Comparison of ENCODE assay signal across 16 cellular contexts in the genomic region with DNA sequence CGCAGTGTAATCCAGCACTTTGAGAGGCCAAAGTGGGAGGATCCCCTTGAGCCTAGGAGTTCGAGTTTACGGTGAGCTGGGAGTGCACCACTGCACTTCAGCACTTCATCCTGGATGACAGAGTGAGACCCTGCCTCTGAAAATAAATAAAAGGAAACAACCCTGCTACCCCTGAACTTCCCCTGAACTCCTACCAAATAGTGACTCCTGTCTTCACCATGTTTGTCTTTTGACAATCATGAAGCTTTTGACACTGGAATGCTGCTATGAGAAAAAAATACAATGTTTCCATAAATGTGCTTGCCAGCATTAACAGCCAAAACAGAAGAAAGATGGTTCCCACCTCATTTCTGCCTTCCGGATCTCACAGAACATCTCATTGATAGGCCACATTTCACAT. TPM values are rescaled to one million over a fixed set of nuclear protein-coding genes. Genes with fewer than 3 reads are reported as not detected.
DNase-seq lines count a peak whose midpoint lies in the region; ATAC-seq and TF ChIP-seq lines count a peak whose summit lies in the region.
"Had no signal": no experiment of that assay in that cellular context is flagged by ENCODE, and none has a peak within 500 bp of the region (broad histone marks: within the 10 kb centered on the region; RNA-seq: fewer than 3 reads in every experiment).

No MANE protein-coding gene starts in this region.

- no peak for TF ChIP-seq EP300 in esophagus muscularis mucosa (IDR thresholded peaks at IDR 0.05)

- TF ChIP-seq POLR2A in esophagus muscularis mucosa (IDR thresholded peaks at IDR 0.05; ENCODE audit: low read depth) = no peak

- WGBS in heart right ventricle, 2 donors = 81 to 87% methylated on average over 4 of the region's 4 CpGs
- WGBS in esophagus muscularis mucosa = 76% methylated on average over 4 of the region's 4 CpGs

- POLR2A ChIA-PET in MCF 10A (lab: Yijun Ruan, JAX) = no interaction called here

- CTCF ChIA-PET in MCF 10A (lab: Yijun Ruan, JAX) = interaction anchor here (0.7 kb wide), 1 partner anchor 43 kb away, joined by 4 read pairs; no protein-coding TSS in a partner anchor

- H3K4me1 ChIP-seq in cardiac muscle cell (ENCODE audit: low read depth) (no peaks in the 10 kb centered on the region), heart right ventricle (no peaks in the 10 kb centered on the region), esophagus muscularis mucosa (peaks cover 0 to 12% (median 0%) of the 10 kb centered on the region in 4 donors), foreskin keratinocyte (no peaks in the 10 kb centered on the region)

- intact Hi-C loops in heart right ventricle (cut with DNase I) = no loop called here
- intact Hi-C loops in esophagus muscularis mucosa (cut with DNase I) = no loop called here
- intact Hi-C loops in MCF 10A (cut with micrococcal nuclease) = no loop called here

- no peaks in the 10 kb centered on the region for H3K36me3 Mint-ChIP-seq in endothelial cell (ENCODE audit: low read depth, unreplicated experiment)
- peaks cover 15% of the 10 kb centered on the region for H3K36me3 Mint-ChIP-seq in nephron progenitor cell (ENCODE audit: low read depth)
- H3K36me3 Mint-ChIP-seq in MCF 10A (ENCODE audit: insufficient read depth, unreplicated experiment) = peaks cover 17% of the 10 kb centered on the region
- H3K36me3 Mint-ChIP-seq: CD14-positive monocyte; CD8-positive, alpha-beta T cell had no signal

- H3K27me3 ChIP-seq in cardiac muscle cell (no peaks in the 10 kb centered on the region), heart right ventricle (no peaks in the 10 kb centered on the region), esophagus muscularis mucosa (no peaks in the 10 kb centered on the region), foreskin keratinocyte (no peaks in the 10 kb centered on the region)

- H3K27ac ChIP-seq in cardiac muscle cell (peak overlapping the region; percentile 3), heart right ventricle (no peak overlapping the region), esophagus muscularis mucosa (replicated peaks in 1 of 4) (no peak overlapping the region), foreskin keratinocyte (no peak overlapping the region)
- H3K27ac ChIP-seq: 22Rv1, HL-60 had no signal

- no peak overlapping the region for H3K4me3 ChIP-seq in cardiac muscle cell
- no peak overlapping the region for H3K4me3 ChIP-seq in heart right ventricle
- no peak overlapping the region for H3K4me3 ChIP-seq in esophagus muscularis mucosa

- BruUV-seq in MCF 10A (replicated peaks; lab: Mats Ljungman, UMichigan) = no TSS peak

- H3K9me3 ChIP-seq in cardiac muscle cell (ENCODE audit: low read depth) (no peaks in the 10 kb centered on the region), heart right ventricle (no peaks in the 10 kb centered on the region), esophagus muscularis mucosa (no peaks in the 10 kb centered on the region)

- ATAC-seq in heart right ventricle = no peak
- ATAC-seq in foreskin keratinocyte = no peak
- ATAC-seq in GM19328 (IDR thresholded peaks at IDR 0.05; ENCODE audit: unreplicated experiment) = no peak
- ATAC-seq: CD8-positive, alpha-beta T cell had no signal

- TF ChIP-seq CTCF in cardiac muscle cell (IDR thresholded peaks at IDR 0.05; ENCODE audit: low read depth, low read length) (no peak), heart right ventricle (IDR thresholded peaks at IDR 0.05) (no peak), endothelial cell (IDR thresholded peaks at IDR 0.05; ENCODE audit: unreplicated experiment) (no peak), nephron progenitor cell (IDR thresholded peaks at IDR 0.05) (no peak), esophagus muscularis mucosa (IDR thresholded peaks at IDR 0.05) (no peak), MCF 10A (IDR thresholded peaks at IDR 0.05; ENCODE audit: unreplicated experiment) (no peak), foreskin keratinocyte (conservative IDR thresholded peaks at IDR 0.05) (no peak)

- no peaks in the 10 kb centered on the region for H3K9me3 Mint-ChIP-seq in endothelial cell (ENCODE audit: unreplicated experiment)
- no peaks in the 10 kb centered on the region for H3K9me3 Mint-ChIP-seq in nephron progenitor cell
- no peaks in the 10 kb centered on the region for H3K9me3 Mint-ChIP-seq in MCF 10A (ENCODE audit: unreplicated experiment)
- H3K9me3 Mint-ChIP-seq: CD14-positive monocyte; CD8-positive, alpha-beta T cell had no signal

- H3K36me3 ChIP-seq in cardiac muscle cell = no peaks in the 10 kb centered on the region
- peaks cover 0 to 13% (median under 1%) of the 10 kb centered on the region in 9 donors for H3K36me3 ChIP-seq in heart right ventricle
- peaks cover 0 to 5% (median 0%) of the 10 kb centered on the region in 4 donors for H3K36me3 ChIP-seq in esophagus muscularis mucosa

- peaks cover 18% of the 10 kb centered on the region for H3K4me1 Mint-ChIP-seq in endothelial cell (ENCODE audit: unreplicated experiment)
- peaks cover 15% of the 10 kb centered on the region for H3K4me1 Mint-ChIP-seq in nephron progenitor cell
- peaks cover 6% of the 10 kb centered on the region for H3K4me1 Mint-ChIP-seq in MCF 10A (ENCODE audit: insufficient read depth, unreplicated experiment)
- H3K4me1 Mint-ChIP-seq: CD14-positive monocyte had no signal

- H3K4me3 Mint-ChIP-seq in endothelial cell (ENCODE audit: unreplicated experiment) (no peak overlapping the region), nephron progenitor cell (no peak overlapping the region), MCF 10A (ENCODE audit: unreplicated experiment) (no peak overlapping the region)
- H3K4me3 Mint-ChIP-seq: CD14-positive monocyte; CD8-positive, alpha-beta T cell had no signal

- DNase-seq in cardiac muscle cell (ENCODE audit: low read depth in 1 of 2, low spot score in 1 of 2) (no peak), heart right ventricle (no peak), endothelial cell (ENCODE audit: low spot score) (no peak), nephron progenitor cell (no peak), esophagus muscularis mucosa (ENCODE audit: extremely low spot score) (no peak), MCF 10A (ENCODE audit: unreplicated experiment) (no peak), foreskin keratinocyte (no peak)
- DNase-seq: CD8-positive, alpha-beta T cell; COR-L47; DMS153; DND-41; GDM1 had no signal

- peak overlapping the region; percentile 64 for H3K27ac Mint-ChIP-seq in endothelial cell (ENCODE audit: unreplicated experiment)
- peak overlapping the region; percentile 70 for H3K27ac Mint-ChIP-seq in nephron progenitor cell
- no peak overlapping the region for H3K27ac Mint-ChIP-seq in MCF 10A (ENCODE audit: low read depth, unreplicated experiment)
- H3K27ac Mint-ChIP-seq: CD8-positive, alpha-beta T cell had no signal

- H3K27me3 Mint-ChIP-seq in endothelial cell (ENCODE audit: unreplicated experiment) (no peaks in the 10 kb centered on the region), nephron progenitor cell (ENCODE audit: low read depth, poor library complexity) (peaks cover 3% of the 10 kb centered on the region), MCF 10A (ENCODE audit: insufficient read depth, unreplicated experiment) (no peaks in the 10 kb centered on the region)

RNA-seq across cellular contexts. Expression of a gene that starts 10.4 kb away (rescaled TPM):
- 3.8 and 5.7 TPM in 2 replicates for total RNA-seq in cardiac muscle cell
- 2.6 and 4.4 TPM in 2 replicates for polyA plus RNA-seq in cardiac muscle cell
- total RNA-seq in heart right ventricle = 1 to 10 TPM; 2.7 to 3.8 (median 3.1) TPM
- polyA plus RNA-seq in heart right ventricle = 1 to 10 TPM; 1.7 to 1.8 TPM
- total RNA-seq in endothelial cell (ENCODE audit: unreplicated experiment) = 17.4 TPM
- total RNA-seq in esophagus muscularis mucosa = 10 to 100 TPM in 2 of 4 donors, 1 to 10 TPM in 2; 6.8 to 12.0 (median 10.3) TPM
- total RNA-seq in MCF 10A (2022) = 11.5 and 15.1 TPM in 2 replicates
- total RNA-seq in foreskin keratinocyte = 5.7 and 6.9 TPM in 2 replicates
- 2.3 TPM in 2 replicates for polyA plus RNA-seq in foreskin keratinocyte
- total RNA-seq: CD8-positive, alpha-beta T cell had no signal
- polyA plus RNA-seq: CD14-positive monocyte had no signal
